10 cellular contexts compared by ENCODE assay signal in genomic region chr1:206856674-206857464, GRCh38. TPM values are rescaled to one million over a fixed set of nuclear protein-coding genes. Genes with fewer than 3 reads are reported as not detected.
DNase-seq lines count a peak whose midpoint lies in the region; ATAC-seq and TF ChIP-seq lines count a peak whose summit lies in the region.
"Had no signal": no experiment of that assay in that cellular context is flagged by ENCODE, and none has a peak within 500 bp of the region (broad histone marks: within the 10 kb centered on the region; RNA-seq: fewer than 3 reads in every experiment).

No MANE protein-coding gene starts in this region.

- peaks cover 20% of the 10 kb centered on the region for H3K9me3 Mint-ChIP-seq in chondrocyte (ENCODE audit: low read depth)
- peaks cover 0 to 6% of the 10 kb centered on the region in 2 donors for H3K9me3 Mint-ChIP-seq in stimulated activated naive B cell treated with anti-CD40 and anti-IgM and Interleukin-4, amounts not matched to agents 10 μg/mL and 1 μg/mL and 100 μg/mL, for 72 hours

- DNase-seq in activated naive CD4-positive, alpha-beta T cell treated with anti-CD3 and anti-CD28 coated beads, Interleukin-2, amount 50 U/mL, for 16 hours = peak; percentile 22
- no peak for DNase-seq in activated naive CD4-positive, alpha-beta T cell (lab: John Stamatoyannopoulos, UW)
- DNase-seq in NAMALWA (ENCODE audit: low spot score) = peak; percentile 61
- no peak for DNase-seq in chondrocyte (ENCODE audit: low spot score)
- no peak for DNase-seq in stimulated activated naive B cell treated with anti-CD40 and anti-IgM and Interleukin-4, amounts not matched to agents 10 μg/mL and 1 μg/mL and 100 μg/mL, for 72 hours
- no peak for DNase-seq in SK-N-DZ (ENCODE audit: low spot score)
- no peak for DNase-seq in C1 segment of cervical spinal cord (lab: John Stamatoyannopoulos, UW)
- DNase-seq: NCI-H1436 treated with DMSO at 0.1 percent for 48 hours, occipital lobe had no signal

- TF ChIP-seq CTCF in chondrocyte (IDR thresholded peaks at IDR 0.05) = peak; percentile 35

- ATAC-seq in stimulated activated naive B cell treated with anti-CD40 and anti-IgM and Interleukin-4, amounts not matched to agents 10 μg/mL and 1 μg/mL and 100 μg/mL, for 72 hours (replicated peaks) = peak; percentile 58 to 67
- ATAC-seq in GM21526 (IDR thresholded peaks at IDR 0.05; ENCODE audit: low FRiP score, unreplicated experiment) = no peak

- H3K36me3 Mint-ChIP-seq in chondrocyte (ENCODE audit: low read depth) = peaks cover 8% of the 10 kb centered on the region
- no peaks in the 10 kb centered on the region for H3K36me3 Mint-ChIP-seq in stimulated activated naive B cell treated with anti-CD40 and anti-IgM and Interleukin-4, amounts not matched to agents 10 μg/mL and 1 μg/mL and 100 μg/mL, for 72 hours

- H3K27me3 Mint-ChIP-seq in chondrocyte (ENCODE audit: low read depth) = peaks cover 25% of the 10 kb centered on the region
- peaks cover 5 to 9% of the 10 kb centered on the region in 2 donors for H3K27me3 Mint-ChIP-seq in stimulated activated naive B cell treated with anti-CD40 and anti-IgM and Interleukin-4, amounts not matched to agents 10 μg/mL and 1 μg/mL and 100 μg/mL, for 72 hours

- H3K4me1 Mint-ChIP-seq in chondrocyte (ENCODE audit: low read depth) = no peaks in the 10 kb centered on the region
- H3K4me1 Mint-ChIP-seq in stimulated activated naive B cell treated with anti-CD40 and anti-IgM and Interleukin-4, amounts not matched to agents 10 μg/mL and 1 μg/mL and 100 μg/mL, for 72 hours = peaks cover 0 to 5% of the 10 kb centered on the region in 2 donors

- H3K4me3 Mint-ChIP-seq in chondrocyte (ENCODE audit: unreplicated experiment) = no peak overlapping the region
- no peak overlapping the region for H3K4me3 Mint-ChIP-seq in stimulated activated naive B cell treated with anti-CD40 and anti-IgM and Interleukin-4, amounts not matched to agents 10 μg/mL and 1 μg/mL and 100 μg/mL, for 72 hours

- no peak overlapping the region for H3K27ac Mint-ChIP-seq in chondrocyte (ENCODE audit: unreplicated experiment)
- H3K27ac Mint-ChIP-seq in stimulated activated naive B cell treated with anti-CD40 and anti-IgM and Interleukin-4, amounts not matched to agents 10 μg/mL and 1 μg/mL and 100 μg/mL, for 72 hours = no peak overlapping the region

RNA-seq across cellular contexts. Expression of gene IL20, which starts 8.6 kb away (rescaled TPM):
- total RNA-seq in chondrocyte = not detected in 3 replicates
- not detected in 2 replicates for polyA plus RNA-seq in SK-N-DZ (2014; cell fraction: cytosol; rRNA removed)
- not detected in 2 replicates for polyA plus RNA-seq in SK-N-DZ (2014; cell fraction: nucleus; rRNA removed)

RNA-seq across cellular contexts. Expression of gene IL24, which starts 40.4 kb away (rescaled TPM):
- total RNA-seq in chondrocyte = not detected in 3 replicates
- not detected in 2 replicates for polyA plus RNA-seq in SK-N-DZ (2014; cell fraction: cytosol; rRNA removed)
- polyA plus RNA-seq in SK-N-DZ (2014; cell fraction: nucleus; rRNA removed) = not detected in 2 replicates
- total RNA-seq: occipital lobe had no signal

Comparison
In these comparisons a context has a peak if more than half of its experiments do, and no peak if none do; other contexts are left out.
1. DNase-seq: peak in activated naive CD4-positive, alpha-beta T cell treated with anti-CD3 and anti-CD28 coated beads, Interleukin-2, amount 50 U/mL, for 16 hours (single experiment) and NAMALWA (single experiment); none in activated naive CD4-positive, alpha-beta T cell (0 of 4), chondrocyte (single experiment), stimulated activated naive B cell treated with anti-CD40 and anti-IgM and Interleukin-4, amounts not matched to agents 10 μg/mL and 1 μg/mL and 100 μg/mL, for 72 hours (single experiment), SK-N-DZ (single experiment) and C1 segment of cervical spinal cord (0 of 14).